20 cellular contexts compared by ENCODE assay signal in the genomic region with DNA sequence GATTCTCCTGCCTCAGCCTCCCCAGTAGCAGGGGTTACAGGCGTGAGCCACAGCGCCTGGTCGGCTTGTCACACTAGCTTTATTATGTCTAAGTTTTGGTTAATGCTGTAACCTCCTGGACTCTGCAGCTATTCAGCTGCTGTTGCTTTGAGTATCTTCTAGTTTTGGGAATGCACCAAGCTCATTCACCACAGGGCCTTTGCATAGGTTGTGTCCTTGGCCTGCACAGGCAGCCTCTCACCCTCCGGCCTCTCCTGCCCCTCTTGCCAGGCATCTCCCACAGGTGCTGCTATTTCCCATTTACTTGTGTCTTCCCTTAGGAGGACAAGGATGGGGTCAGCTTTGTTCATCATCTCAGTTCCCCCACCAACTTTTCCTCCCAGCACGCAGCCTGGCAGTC. TPM values are rescaled to one million over a fixed set of nuclear protein-coding genes. Genes with fewer than 3 reads are reported as not detected.
A peak's percentile ranks its signal among the peaks of the same experiment; 100 is the strongest.
DNase-seq lines count a peak whose midpoint lies in the region; ATAC-seq and TF ChIP-seq lines count a peak whose summit lies in the region.
"Had no signal": no experiment of that assay in that cellular context is flagged by ENCODE, and none has a peak within 500 bp of the region (broad histone marks: within the 10 kb centered on the region; RNA-seq: fewer than 3 reads in every experiment).

No MANE protein-coding gene starts in this region.

- H3K27me3 ChIP-seq in mammary epithelial cell (ENCODE audit: insufficient read depth, low read length) (no peaks in the 10 kb centered on the region), breast epithelium (no peaks in the 10 kb centered on the region), IMR-90 (ENCODE audit: control insufficient read depth, insufficient read depth, low read length) (no peaks in the 10 kb centered on the region), skeletal muscle satellite cell (ENCODE audit: control insufficient read depth, insufficient read depth, low read length) (no peaks in the 10 kb centered on the region)

- H3K23ac ChIP-seq in IMR-90 (ENCODE audit: low read depth, low read length) = peak overlapping the region; percentile 49; the same call in 1 of the 2 replicates

- intact Hi-C loops in mammary epithelial cell (cut with micrococcal nuclease) (loop anchor here (10.0 kb wide), 1 partner anchor 469 kb away; a partner anchor contains a TSS), breast epithelium (cut with DNase I; ENCODE audit: low total_unique reads) (no loop called here), IMR-90 (cut with micrococcal nuclease) (no loop called here)

- peaks cover 16 to 17% (median 16%) of the 10 kb centered on the region in 3 donors for H3K27me3 Mint-ChIP-seq in immature natural killer cell (ENCODE audit: low read depth in 3 of 3)
- H3K27me3 Mint-ChIP-seq: activated CD4-positive, alpha-beta T cell treated with anti-CD3 and anti-CD28 coated beads for 36 hours; activated CD8-positive, alpha-beta memory T cell treated with anti-CD3 and anti-CD28 coated beads, Interleukin-2, amount 10 ng/mL, durations not matched to agents 7 days and 5 days; stimulated activated naive B cell treated with anti-CD40 and anti-IgM and Interleukin-4, amounts not matched to agents 10 μg/mL and 1 μg/mL and 100 μg/mL, for 72 hours had no signal

- CTCF ChIA-PET in mammary epithelial cell (lab: Charles Lee; ENCODE audit: low non-redundant PET) = interaction anchor here (0.7 kb wide), 1 partner anchor 265 kb away, joined by 3 read pairs; no protein-coding TSS in a partner anchor
- CTCF ChIA-PET in IMR-90 (lab: Yijun Ruan, JAX) = interaction anchor here (2.0 kb wide), 1 partner anchor 10 kb away, joined by 11 read pairs; no protein-coding TSS in a partner anchor

- BruUV-seq in mammary epithelial cell (replicated peaks; lab: Mats Ljungman, UMichigan) (no TSS peak), IMR-90 (replicated peaks; lab: Mats Ljungman, UMichigan) (no TSS peak)

- TF ChIP-seq POLR2A in breast epithelium (IDR thresholded peaks at IDR 0.05) (no peak), IMR-90 (IDR thresholded peaks at IDR 0.05; ENCODE audit: low read depth, low read length) (no peak)

- peak overlapping the region; percentile 19 to 79; a peak in 3 of 4 replicates for H4K8ac ChIP-seq in IMR-90 (ENCODE audit: low read depth in 2 of 2, low read length in 2 of 2)

- H2BK20ac ChIP-seq in IMR-90 (ENCODE audit: low read depth, low read length) = peak overlapping the region; percentile 83

- peaks cover 19% of the 10 kb centered on the region for H3K9me1 ChIP-seq in IMR-90 (ENCODE audit: insufficient read depth, low read length)

- DNase-seq in mammary epithelial cell (no peak), breast epithelium (ENCODE audit: low spot score in 2 of 2) (no peak), IMR-90 (no peak), immature natural killer cell (no peak), GM13977 (ENCODE audit: low spot score) (no peak), NCI-H2081 treated with DMSO at 0.1 percent for 48 hours (lab: John Stamatoyannopoulos, UW) (no peak)
- DNase-seq: activated CD4-positive, alpha-beta T cell treated with anti-CD3 and anti-CD28 coated beads for 36 hours; activated CD8-positive, alpha-beta memory T cell treated with anti-CD3 and anti-CD28 coated beads, Interleukin-2, amount 10 ng/mL, durations not matched to agents 7 days and 5 days; dermis blood vessel endothelial cell; DMS79 treated with DMSO at 0.1 percent for 48 hours; lower lobe of right lung; NCI-H1417 treated with DMSO at 0.1 percent for 48 hours; NCI-H510A treated with DMSO at 0.1 percent for 48 hours; stimulated activated CD4-positive, alpha-beta T cell treated with anti-CD3 and anti-CD28 coated beads, Interleukin-2, amount 100 ng/mL, for 24 hours; stimulated activated naive B cell treated with anti-CD40 and anti-IgM and Interleukin-4, amounts not matched to agents 10 μg/mL and 1 μg/mL and 100 μg/mL, for 72 hours had no signal

- no peak for TF ChIP-seq RAD21 in IMR-90 (IDR thresholded peaks at IDR 0.05; ENCODE audit: low read length)

- no peak for ATAC-seq in IMR-90 (ENCODE audit: low read depth)
- no peak for ATAC-seq in GM18867 (IDR thresholded peaks at IDR 0.05; ENCODE audit: unreplicated experiment)
- ATAC-seq: activated CD4-positive, alpha-beta T cell treated with anti-CD3 and anti-CD28 coated beads for 36 hours; activated CD8-positive, alpha-beta memory T cell treated with anti-CD3 and anti-CD28 coated beads, Interleukin-2, amount 10 ng/mL, durations not matched to agents 7 days and 5 days; lower lobe of right lung; stimulated activated naive B cell treated with anti-CD40 and anti-IgM and Interleukin-4, amounts not matched to agents 10 μg/mL and 1 μg/mL and 100 μg/mL, for 72 hours had no signal

- peaks cover 20 to 28% of the 10 kb centered on the region in 2 donors for H3K4me1 Mint-ChIP-seq in immature natural killer cell

- dilution Hi-C loops in mammary epithelial cell (cut with HindIII; ENCODE audit: low sequenced_read_pairs) = no loop called here
- dilution Hi-C loops in IMR-90 (cut with HindIII; ENCODE audit: low sequenced_read_pairs, unreplicated experiment) = no loop called here

- no peak overlapping the region for H3K9ac ChIP-seq in mammary epithelial cell (ENCODE audit: insufficient read depth, low read length)
- peak overlapping the region; percentile 11; the same call in 1 of the 2 replicates for H3K9ac ChIP-seq in IMR-90 (ENCODE audit: low read depth, low read length)
- H3K9ac ChIP-seq in skeletal muscle satellite cell (ENCODE audit: low read depth, low read length) = no peak overlapping the region

- H3K4me1 ChIP-seq in mammary epithelial cell (ENCODE audit: insufficient read depth, low read length) (peaks cover 21% of the 10 kb centered on the region), breast epithelium (peaks cover 4 to 13% of the 10 kb centered on the region in 2 donors), IMR-90 (ENCODE audit: control insufficient read depth, insufficient read depth, low read length) (peaks cover 20% of the 10 kb centered on the region), skeletal muscle satellite cell (ENCODE audit: control insufficient read depth, insufficient read depth, low read length) (peaks cover 26% of the 10 kb centered on the region)

- in situ Hi-C loops in mammary epithelial cell (cut with MboI; ENCODE audit: low sequenced_read_pairs in 2 of 2) (no loop called here), IMR-90 (cut with MboI; ENCODE audit: low sequenced_read_pairs) (no loop called here), GM13977 (cut with MboI; ENCODE audit: low pct_unique_long_range_greater_than_20kb, low sequenced_read_pairs, unreplicated experiment) (no loop called here)

- H4K5ac ChIP-seq in IMR-90 (ENCODE audit: low read depth, low read length) = peak overlapping the region; percentile 69

- peak overlapping the region; percentile 31 for H3K18ac ChIP-seq in IMR-90 (ENCODE audit: low read depth, low read length)

- H3K14ac ChIP-seq in IMR-90 (replicated peaks; ENCODE audit: low read depth, low read length) = peak overlapping the region; percentile 87

- H2BK5ac ChIP-seq in IMR-90 (ENCODE audit: low read depth, low read length, poor library complexity, severe bottlenecking) = peak overlapping the region; percentile 96

- peaks cover 2% of the 10 kb centered on the region for H3K36me3 ChIP-seq in mammary epithelial cell (ENCODE audit: insufficient read depth, low read length)
- no peaks in the 10 kb centered on the region for H3K36me3 ChIP-seq in breast epithelium
- peaks cover 5% of the 10 kb centered on the region; the same call in 1 of the 2 replicates for H3K36me3 ChIP-seq in IMR-90 (ENCODE audit: control insufficient read depth, insufficient read depth, low read length)
- peaks cover 8% of the 10 kb centered on the region for H3K36me3 ChIP-seq in skeletal muscle satellite cell (ENCODE audit: insufficient read depth, low read length)

- H2BK120ac ChIP-seq in IMR-90 (ENCODE audit: low read depth, low read length) = peak overlapping the region; percentile 92

- H3K79me2 ChIP-seq in mammary epithelial cell (ENCODE audit: insufficient read depth, low read length) = peaks cover 13% of the 10 kb centered on the region

- peak overlapping the region; percentile 21; the same call in 1 of the 2 replicates for H3K56ac ChIP-seq in IMR-90 (ENCODE audit: extremely low read depth, insufficient read depth, low read length)

- H3K9me3 ChIP-seq in mammary epithelial cell (replicated peaks; ENCODE audit: insufficient read depth, low read length) (no peaks in the 10 kb centered on the region), breast epithelium (no peaks in the 10 kb centered on the region), IMR-90 (ENCODE audit: control insufficient read depth, insufficient read depth, low read length) (no peaks in the 10 kb centered on the region), skeletal muscle satellite cell (replicated peaks; ENCODE audit: low read length) (no peaks in the 10 kb centered on the region)
- H3K9me3 ChIP-seq: lower lobe of right lung had no signal

- peaks cover 0 to 8% (median 6%) of the 10 kb centered on the region in 3 donors for H3K36me3 Mint-ChIP-seq in immature natural killer cell

- H2AFZ ChIP-seq in mammary epithelial cell (ENCODE audit: low read depth, low read length) = no peak overlapping the region
- peak overlapping the region; percentile 64 for H2AFZ ChIP-seq in IMR-90 (replicated peaks; ENCODE audit: low read length, poor library complexity)

- WGBS in mammary epithelial cell (ENCODE audit: low coverage, missing lambda C conversion rate) = 100% methylated on average over 2 of the region's 5 CpGs
- WGBS in IMR-90 (ENCODE audit: extremely low coverage in 2 of 2, insufficient read length in 1 of 2), 2 experiments = no CpG with 5 or more reads among the region's 5 CpGs

- H2AK5ac ChIP-seq in IMR-90 (ENCODE audit: low read depth, low read length) = peak overlapping the region; percentile 98

- H4K91ac ChIP-seq in IMR-90 (ENCODE audit: insufficient read depth, low read depth, low read length) = peak overlapping the region; percentile 87

- peaks cover 21 to 31% of the 10 kb centered on the region in 2 experiments for H3K79me1 ChIP-seq in IMR-90 (ENCODE audit: low read depth in 1 of 2, low read length in 2 of 2)

- TF ChIP-seq CTCF in mammary epithelial cell (conservative IDR thresholded peaks at IDR 0.05 in 1 of 2, IDR thresholded peaks at IDR 0.05 in 1 of 2; ENCODE audit: extremely low read depth in 1 of 2, insufficient read depth in 1 of 2, low read depth in 1 of 2, low read length in 2 of 2) (no peak), breast epithelium (IDR thresholded peaks at IDR 0.05) (no peak), IMR-90 (conservative IDR thresholded peaks at IDR 0.05; ENCODE audit: low read depth, low read length) (no peak), GM13977 (IDR thresholded peaks at IDR 0.05; ENCODE audit: extremely low read depth, insufficient read depth, missing control alignments) (no peak)

- POLR2A ChIA-PET in IMR-90 (lab: Charles Lee; ENCODE audit: unreplicated experiment) = no interaction called here

- no peaks in the 10 kb centered on the region for H4K20me1 ChIP-seq in mammary epithelial cell (ENCODE audit: insufficient read depth, low read length)
- peaks cover 8% of the 10 kb centered on the region; the same call in 1 of the 2 replicates for H4K20me1 ChIP-seq in IMR-90 (ENCODE audit: insufficient read depth, low read length)

- H3K27ac ChIP-seq in mammary epithelial cell (ENCODE audit: insufficient read depth, low read depth, low read length) (peak overlapping the region; percentile 34), breast epithelium (no peak overlapping the region), IMR-90 (ENCODE audit: insufficient read depth, low read length) (peak overlapping the region; percentile 87)
- H3K27ac ChIP-seq: lower lobe of right lung had no signal

- peak overlapping the region; percentile 98; the same call in 2 of the 3 replicates for H2BK15ac ChIP-seq in IMR-90 (ENCODE audit: low read depth, low read length)

- no peak overlapping the region for H3K4me3 Mint-ChIP-seq in immature natural killer cell
- H3K4me3 Mint-ChIP-seq: activated CD4-positive, alpha-beta T cell treated with anti-CD3 and anti-CD28 coated beads for 36 hours; activated CD8-positive, alpha-beta memory T cell treated with anti-CD3 and anti-CD28 coated beads, Interleukin-2, amount 10 ng/mL, durations not matched to agents 7 days and 5 days; activated T-helper 1 cell treated with anti-CD3 and anti-CD28 coated beads, Interleukin-12 subunit alpha, Interleukin-12 subunit beta, Interleukin-2, Interleukin-4 antibody, amounts not matched to agents 30 ng/mL and 10 ng/mL and 1 ng/mL, durations not matched to agents 14 hours and 24 hours and 36 hours; stimulated activated naive B cell treated with anti-CD40 and anti-IgM and Interleukin-4, amounts not matched to agents 10 μg/mL and 1 μg/mL and 100 μg/mL, for 72 hours had no signal

- H2AK9ac ChIP-seq in IMR-90 (replicated peaks; ENCODE audit: low read depth, low read length, poor library complexity) = peak overlapping the region; percentile 81

- H3K4me2 ChIP-seq in mammary epithelial cell (ENCODE audit: insufficient read depth, low read depth, low read length) (peak overlapping the region; percentile 12), IMR-90 (ENCODE audit: low read depth, low read length) (peak overlapping the region; percentile 73), skeletal muscle satellite cell (ENCODE audit: low read length) (peak overlapping the region; percentile 47)

- H3K4ac ChIP-seq in IMR-90 (ENCODE audit: low read depth, low read length) = peak overlapping the region; percentile 78

- no peaks in the 10 kb centered on the region for H3K9me3 Mint-ChIP-seq in immature natural killer cell
- H3K9me3 Mint-ChIP-seq: activated T-helper 1 cell treated with anti-CD3 and anti-CD28 coated beads, Interleukin-12 subunit alpha, Interleukin-12 subunit beta, Interleukin-2, Interleukin-4 antibody, amounts not matched to agents 30 ng/mL and 10 ng/mL and 1 ng/mL, durations not matched to agents 14 hours and 24 hours and 36 hours; stimulated activated naive B cell treated with anti-CD40 and anti-IgM and Interleukin-4, amounts not matched to agents 10 μg/mL and 1 μg/mL and 100 μg/mL, for 72 hours had no signal

- H3K4me3 ChIP-seq in mammary epithelial cell (replicated peaks in 1 of 3; ENCODE audit: insufficient read depth in 1 of 3, low read depth in 2 of 3, low read length in 3 of 3) (no peak overlapping the region), breast epithelium (no peak overlapping the region), IMR-90 (ENCODE audit: insufficient read depth, low read depth, low read length) (no peak overlapping the region), skeletal muscle satellite cell (ENCODE audit: low read length) (no peak overlapping the region)
- H3K4me3 ChIP-seq: lower lobe of right lung had no signal

- peak overlapping the region in 5 of 6 donors; percentile 29 to 64 (median 47) for H3K27ac Mint-ChIP-seq in immature natural killer cell
- H3K27ac Mint-ChIP-seq: activated CD4-positive, alpha-beta T cell treated with anti-CD3 and anti-CD28 coated beads for 36 hours; activated CD8-positive, alpha-beta memory T cell treated with anti-CD3 and anti-CD28 coated beads, Interleukin-2, amount 10 ng/mL, durations not matched to agents 7 days and 5 days; activated T-helper 1 cell treated with anti-CD3 and anti-CD28 coated beads, Interleukin-12 subunit alpha, Interleukin-12 subunit beta, Interleukin-2, Interleukin-4 antibody, amounts not matched to agents 30 ng/mL and 10 ng/mL and 1 ng/mL, durations not matched to agents 14 hours and 24 hours and 36 hours; stimulated activated naive B cell treated with anti-CD40 and anti-IgM and Interleukin-4, amounts not matched to agents 10 μg/mL and 1 μg/mL and 100 μg/mL, for 72 hours had no signal

RNA-seq across cellular contexts. Expression of a gene that starts 2.4 kb away (rescaled TPM):
- total RNA-seq in mammary epithelial cell (10 to 100 TPM in 1 of 2 donors, 1 to 10 TPM in 1; 4.7 to 29.6 TPM), breast epithelium (10 to 100 TPM in 2 of 3 donors, 1 to 10 TPM in 1; 9.4 to 15.1 (median 14.8) TPM), IMR-90 (2012; rRNA removed) (2.9 and 3.6 TPM in 2 replicates)
- polyA plus RNA-seq in mammary epithelial cell (3.2 TPM), IMR-90 (2012; rRNA removed) (8.6 and 9.6 TPM in 2 replicates), immature natural killer cell (10 to 100 TPM in 1 of 3 donors, 1 to 10 TPM in 2; 2.6 to 12.2 (median 5.1) TPM)
- polyA minus RNA-seq in mammary epithelial cell = 9.1 TPM
- polyA plus RNA-seq in IMR-90 (2012; cell fraction: cytosol; rRNA removed) = 5.6 and 8.4 TPM in 2 replicates
- polyA plus RNA-seq in IMR-90 (2012; cell fraction: nucleus; rRNA removed; ENCODE audit: low replicate concordance) = 29.1 and 33.9 TPM in 2 replicates
- total RNA-seq in skeletal muscle satellite cell (2012; rRNA removed) = 6.1 and 7.6 TPM in 2 replicates

RNA-seq across cellular contexts. Expression of a gene that starts 20.7 kb away (rescaled TPM):
- total RNA-seq in mammary epithelial cell = 10 to 100 TPM in 1 of 2 donors, 1 to 10 TPM in 1; 2.0 to 10.9 TPM
- 0.65 TPM for polyA plus RNA-seq in mammary epithelial cell
- not detected for polyA minus RNA-seq in mammary epithelial cell
- 10 to 100 TPM in 1 of 3 donors, 1 to 10 TPM in 2; 5.3 to 10.5 (median 7.2) TPM for total RNA-seq in breast epithelium
- 0.36 and 0.56 TPM in 2 replicates for total RNA-seq in IMR-90 (2012; rRNA removed)
- 7.8 and 11.0 TPM in 2 replicates for polyA plus RNA-seq in IMR-90 (2012; rRNA removed)
- polyA plus RNA-seq in IMR-90 (2012; cell fraction: cytosol; rRNA removed) = 3.7 and 17.5 TPM in 2 replicates
- polyA plus RNA-seq in IMR-90 (2012; cell fraction: nucleus; rRNA removed; ENCODE audit: low replicate concordance) = 25.4 and 47.4 TPM in 2 replicates
- 1 to 10 TPM; 1.2 to 3.9 (median 2.3) TPM for polyA plus RNA-seq in immature natural killer cell
- total RNA-seq in skeletal muscle satellite cell (2012; rRNA removed) = 0.51 and 3.1 TPM in 2 replicates

RNA-seq across cellular contexts. Expression of a gene that starts 23.0 kb away (rescaled TPM):
- total RNA-seq in mammary epithelial cell (1 to 10 TPM; 7.0 to 8.1 TPM), breast epithelium (1 to 10 TPM; 4.5 to 7.5 (median 6.4) TPM), IMR-90 (2012; rRNA removed) (1.6 and 1.9 TPM in 2 replicates)
- polyA plus RNA-seq in mammary epithelial cell (1.4 TPM), IMR-90 (2012; rRNA removed) (6.5 and 7.3 TPM in 2 replicates), immature natural killer cell (10 to 100 TPM in 1 of 3 donors, 1 to 10 TPM in 2; 8.3 to 13.9 (median 8.4) TPM)
- polyA minus RNA-seq in mammary epithelial cell = 1.2 TPM
- polyA plus RNA-seq in IMR-90 (2012; cell fraction: cytosol; rRNA removed) = 4.4 and 12.4 TPM in 2 replicates
- polyA plus RNA-seq in IMR-90 (2012; cell fraction: nucleus; rRNA removed; ENCODE audit: low replicate concordance) = 14.7 and 19.5 TPM in 2 replicates
- 4.8 and 6.1 TPM in 2 replicates for total RNA-seq in skeletal muscle satellite cell (2012; rRNA removed)

RNA-seq across cellular contexts. Expression of a gene that starts 55.7 kb away (rescaled TPM):
- total RNA-seq in mammary epithelial cell = 1 to 10 TPM in 1 of 2 donors, under 1 TPM in 1; 0.17 to 1.9 TPM
- 0.03 TPM for polyA plus RNA-seq in mammary epithelial cell
- not detected for polyA minus RNA-seq in mammary epithelial cell
- 10 to 100 TPM in 2 of 3 donors, 1 to 10 TPM in 1; 7.5 to 20.0 (median 10.8) TPM for total RNA-seq in breast epithelium
- total RNA-seq in IMR-90 (2012; rRNA removed) = under 0.01 TPM in 1 of 2 replicates, not detected in the other
- polyA plus RNA-seq in IMR-90 (2012; rRNA removed) = 1.0 TPM in 2 replicates
- 0.36 and 1.1 TPM in 2 replicates for polyA plus RNA-seq in IMR-90 (2012; cell fraction: cytosol; rRNA removed)
- 12.7 and 23.5 TPM in 2 replicates for polyA plus RNA-seq in IMR-90 (2012; cell fraction: nucleus; rRNA removed; ENCODE audit: low replicate concordance)
- polyA plus RNA-seq in immature natural killer cell = under 1 TPM in 2 of 3 donors, not detected in 1; 0.16 to 0.36 TPM
- under 0.01 TPM in 1 of 2 replicates, not detected in the other for total RNA-seq in skeletal muscle satellite cell (2012; rRNA removed)
- total RNA-seq: dermis blood vessel endothelial cell, M059J, myocyte had no signal

Comparison
In these comparisons a context has a peak if more than half of its experiments do, and no peak if none do; other contexts are left out.
1. H3K27ac ChIP-seq: peak in mammary epithelial cell (single experiment) and IMR-90 (single experiment); none in breast epithelium (0 of 2).
2. H3K4me2 ChIP-seq: peak in every context shown above with its lines; median percentile 73 in IMR-90; 47 in skeletal muscle satellite cell; 12 in mammary epithelial cell.